12 cellular contexts compared by ENCODE assay signal in genomic region chr5:138230981-138231589, GRCh38. TPM values are rescaled to one million over a fixed set of nuclear protein-coding genes. Genes with fewer than 3 reads are reported as not detected.
DNase-seq lines count a peak whose midpoint lies in the region; ATAC-seq and TF ChIP-seq lines count a peak whose summit lies in the region.
"Had no signal": no experiment of that assay in that cellular context is flagged by ENCODE, and none has a peak within 500 bp of the region (broad histone marks: within the 10 kb centered on the region; RNA-seq: fewer than 3 reads in every experiment).

No MANE protein-coding gene starts in this region.

- ATAC-seq in left lung = peak; percentile 72
- ATAC-seq in GM18517 (IDR thresholded peaks at IDR 0.05; ENCODE audit: unreplicated experiment) = no peak
- no peak for ATAC-seq in GM19467 (IDR thresholded peaks at IDR 0.05; ENCODE audit: unreplicated experiment)
- no peak for ATAC-seq in activated T-helper 17 cell treated with anti-CD3 and anti-CD28 coated beads, Interleukin-2, amount 50 U/mL, for 72 hours (replicated peaks)
- ATAC-seq: gastroesophageal sphincter had no signal

- H3K4me3 Mint-ChIP-seq in activated T-helper 17 cell treated with anti-CD3 and anti-CD28 coated beads, Interleukin-2, amount 50 U/mL, for 72 hours = no peak overlapping the region
- H3K4me3 Mint-ChIP-seq: activated CD4-positive, alpha-beta T cell treated with anti-CD3 and anti-CD28 coated beads, Interleukin-2, amount 10 ng/mL, durations not matched to agents 7 days and 5 days had no signal

- DNase-seq in ELR (ENCODE audit: low read depth) (peak; percentile 19), NCI-H2029 (lab: John Stamatoyannopoulos, UW) (peak; percentile 34), astrocyte of the hippocampus (ENCODE audit: low read depth, low spot score) (peak; percentile 71), left lung (no peak), NCI-H524 treated with DMSO at 0.1 percent for 48 hours (lab: John Stamatoyannopoulos, UW) (no peak)
- DNase-seq: activated CD4-positive, alpha-beta T cell treated with anti-CD3 and anti-CD28 coated beads, Interleukin-2, amount 10 ng/mL, durations not matched to agents 7 days and 5 days; GF-D8 had no signal

- H3K27ac ChIP-seq in left lung = no peak overlapping the region
- H3K27ac ChIP-seq: gastroesophageal sphincter had no signal

- H3K9me3 ChIP-seq in left lung = peaks cover 0 to 2% of the 10 kb centered on the region in 2 donors

- H3K27me3 Mint-ChIP-seq in activated T-helper 17 cell treated with anti-CD3 and anti-CD28 coated beads, Interleukin-2, amount 50 U/mL, for 72 hours = no peaks in the 10 kb centered on the region

- H3K9me3 Mint-ChIP-seq in activated T-helper 17 cell treated with anti-CD3 and anti-CD28 coated beads, Interleukin-2, amount 50 U/mL, for 72 hours = no peaks in the 10 kb centered on the region

- no peaks in the 10 kb centered on the region for H3K4me1 Mint-ChIP-seq in activated T-helper 17 cell treated with anti-CD3 and anti-CD28 coated beads, Interleukin-2, amount 50 U/mL, for 72 hours
- H3K4me1 Mint-ChIP-seq: activated CD4-positive, alpha-beta T cell treated with anti-CD3 and anti-CD28 coated beads, Interleukin-2, amount 10 ng/mL, durations not matched to agents 7 days and 5 days had no signal

- H3K4me3 ChIP-seq in left lung = no peak overlapping the region
- H3K4me3 ChIP-seq: gastroesophageal sphincter had no signal

- TF ChIP-seq CTCF in left lung (IDR thresholded peaks at IDR 0.05) = no peak

- no peaks in the 10 kb centered on the region for H3K36me3 ChIP-seq in left lung
- H3K36me3 ChIP-seq: gastroesophageal sphincter had no signal

- H3K27ac Mint-ChIP-seq in activated T-helper 17 cell treated with anti-CD3 and anti-CD28 coated beads, Interleukin-2, amount 50 U/mL, for 72 hours = no peak overlapping the region
- H3K27ac Mint-ChIP-seq: activated CD4-positive, alpha-beta T cell treated with anti-CD3 and anti-CD28 coated beads, Interleukin-2, amount 10 ng/mL, durations not matched to agents 7 days and 5 days had no signal

- no peaks in the 10 kb centered on the region for H3K36me3 Mint-ChIP-seq in activated T-helper 17 cell treated with anti-CD3 and anti-CD28 coated beads, Interleukin-2, amount 50 U/mL, for 72 hours (ENCODE audit: low read depth)

- H3K27me3 ChIP-seq in left lung = peaks cover 0 to 7% of the 10 kb centered on the region in 2 donors

- intact Hi-C loops in left lung (cut with DNase I) = no loop called here

- no peaks in the 10 kb centered on the region for H3K4me1 ChIP-seq in left lung

RNA-seq across cellular contexts. Expression of gene CDC23, which starts 18.0 kb away (rescaled TPM):
- total RNA-seq in left lung = 10 to 100 TPM; 18.8 to 27.1 TPM
- 10 to 100 TPM; 27.8 to 42.3 TPM for total RNA-seq in activated T-helper 17 cell treated with anti-CD3 and anti-CD28 coated beads, Interleukin-2, amount 50 U/mL, for 72 hours

RNA-seq across cellular contexts. Expression of gene GFRA3, which starts 43.3 kb away (rescaled TPM):
- 1 to 10 TPM in 1 of 2 donors, not detected in 1; 1.9 TPM for total RNA-seq in left lung
- total RNA-seq in activated T-helper 17 cell treated with anti-CD3 and anti-CD28 coated beads, Interleukin-2, amount 50 U/mL, for 72 hours = not detected
- total RNA-seq: temporal lobe had no signal

RNA-seq across cellular contexts. Expression of gene KIF20A, which starts 52.2 kb away (rescaled TPM):
- total RNA-seq in left lung = 10 to 100 TPM in 1 of 2 donors, 1 to 10 TPM in 1; 1.6 to 12.1 TPM
- 10 to 100 TPM; 66.2 to 73.0 TPM for total RNA-seq in activated T-helper 17 cell treated with anti-CD3 and anti-CD28 coated beads, Interleukin-2, amount 50 U/mL, for 72 hours

RNA-seq across cellular contexts. Expression of gene BRD8, which starts 52.7 kb away (rescaled TPM):
- total RNA-seq in left lung = 10 to 100 TPM; 42.0 to 45.4 TPM
- 100 to 1,000 TPM in 1 of 2 donors, 10 to 100 TPM in 1; 70.6 to 130 TPM for total RNA-seq in activated T-helper 17 cell treated with anti-CD3 and anti-CD28 coated beads, Interleukin-2, amount 50 U/mL, for 72 hours

Comparison
In these comparisons a context has a peak if more than half of its experiments do, and no peak if none do; other contexts are left out.
1. DNase-seq: peak in ELR (single experiment), NCI-H2029 (single experiment) and astrocyte of the hippocampus (single experiment); none in left lung (0 of 2) and NCI-H524 treated with DMSO at 0.1 percent for 48 hours (single experiment).
2. RNA of gene KIF20A, which starts 52.2 kb away (total RNA-seq): 66.2 to 73.0 TPM in activated T-helper 17 cell treated with anti-CD3 and anti-CD28 coated beads, Interleukin-2, amount 50 U/mL, for 72 hours; 1.6 to 12.1 TPM in left lung; every median in the first group is over 4 times any median in the second.